ENCODE assay signal across 9 cellular contexts in the genomic region with DNA sequence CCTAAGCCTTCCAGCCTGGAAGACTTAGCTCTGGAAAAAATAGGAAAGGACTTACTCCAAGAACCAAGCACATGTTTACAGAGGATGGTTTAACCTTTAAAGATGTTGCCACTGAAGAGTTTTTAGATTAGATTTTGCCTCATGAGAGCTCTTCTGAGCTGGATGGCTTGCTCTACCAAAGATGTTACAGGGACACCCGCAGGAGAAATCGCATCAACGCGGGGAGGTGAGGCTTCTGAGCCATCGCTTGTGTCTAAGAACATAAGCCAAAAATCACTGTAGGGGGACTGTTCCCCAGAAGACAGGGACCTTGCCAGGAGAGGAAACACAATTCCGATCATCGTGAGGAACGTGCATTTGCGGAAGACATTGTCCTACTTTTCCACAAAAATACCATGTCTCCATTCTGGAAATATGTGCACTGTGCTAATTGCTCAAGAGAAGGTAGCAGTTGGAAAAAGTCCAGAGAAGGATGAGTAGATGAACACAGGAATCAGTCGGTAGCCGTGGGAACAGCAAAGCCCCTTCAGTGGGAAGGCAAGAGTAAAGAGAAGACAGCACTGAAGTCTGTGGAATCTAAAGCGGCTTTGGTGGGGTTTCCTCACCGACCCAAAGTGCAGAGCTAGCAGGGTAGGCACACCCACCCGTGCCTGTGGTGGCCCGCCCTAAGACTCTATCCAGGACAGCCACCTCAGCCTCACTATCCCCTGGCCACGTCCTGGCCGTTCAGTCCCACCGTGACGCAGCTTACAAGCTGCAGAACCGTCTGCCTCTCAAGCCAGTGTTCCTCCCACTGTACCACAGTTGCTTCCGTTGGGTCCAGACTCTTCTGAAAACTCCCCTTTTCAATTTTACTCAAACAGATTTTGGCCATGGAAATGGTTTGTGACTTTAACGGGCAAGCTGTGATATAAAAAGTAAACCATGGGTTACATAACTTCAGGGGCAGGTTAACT.
DNase-seq lines count a peak whose midpoint lies in the region; ATAC-seq and TF ChIP-seq lines count a peak whose summit lies in the region.
"Had no signal": no experiment of that assay in that cellular context is flagged by ENCODE, and none has a peak within 500 bp of the region (broad histone marks: within the 10 kb centered on the region; RNA-seq: fewer than 3 reads in every experiment).

No MANE protein-coding gene starts in this region.

- no peaks in the 10 kb centered on the region for H3K27me3 ChIP-seq in Peyer's patch

- H3K27ac ChIP-seq in Peyer's patch = peak overlapping the region in 3 of 4 donors; percentile 8 to 12 (median 11)

- H3K4me3 ChIP-seq in Peyer's patch (no peak overlapping the region), fibroblast of villous mesenchyme (ENCODE audit: low read depth, low read length) (no peak overlapping the region)
- H3K4me3 ChIP-seq: A549 had no signal

- peak; percentile 71 for DNase-seq in NCI-H82 (lab: John Stamatoyannopoulos, UW)
- no peak for DNase-seq in NCI-H82 treated with DMSO at 0.1 percent for 48 hours (lab: John Stamatoyannopoulos, UW; ENCODE audit: unreplicated experiment)
- no peak for DNase-seq in Peyer's patch
- peak; percentile 20 for DNase-seq in fibroblast of villous mesenchyme (ENCODE audit: low read depth)
- peak in 1 of 2 donors; percentile 10 for DNase-seq in stimulated activated naive CD8-positive, alpha-beta T cell treated with anti-CD3 and anti-CD28 coated beads, Interleukin-15, amount 100 ng/mL, for 72 hours
- no peak for DNase-seq in glomerular visceral epithelial cell (ENCODE audit: extremely low spot score)

- ATAC-seq in stimulated activated naive CD8-positive, alpha-beta T cell treated with anti-CD3 and anti-CD28 coated beads, Interleukin-15, amount 100 ng/mL, for 72 hours = peak; percentile 47
- ATAC-seq in GM21737 (IDR thresholded peaks at IDR 0.05; ENCODE audit: unreplicated experiment) (no peak), HG03342 (IDR thresholded peaks at IDR 0.05; ENCODE audit: unreplicated experiment) (no peak)

- H3K9me3 Mint-ChIP-seq in stimulated activated naive CD8-positive, alpha-beta T cell treated with anti-CD3 and anti-CD28 coated beads, Interleukin-15, amount 100 ng/mL, for 72 hours = no peaks in the 10 kb centered on the region

- peak overlapping the region; percentile 50 to 94 for H3K27ac Mint-ChIP-seq in stimulated activated naive CD8-positive, alpha-beta T cell treated with anti-CD3 and anti-CD28 coated beads, Interleukin-15, amount 100 ng/mL, for 72 hours

- H3K9me3 ChIP-seq in Peyer's patch = no peaks in the 10 kb centered on the region
- H3K9me3 ChIP-seq: A549 had no signal

- H3K4me1 Mint-ChIP-seq in stimulated activated naive CD8-positive, alpha-beta T cell treated with anti-CD3 and anti-CD28 coated beads, Interleukin-15, amount 100 ng/mL, for 72 hours = peaks cover 38% of the 10 kb centered on the region

- no peaks in the 10 kb centered on the region for H3K36me3 ChIP-seq in Peyer's patch

- no peaks in the 10 kb centered on the region for H3K27me3 Mint-ChIP-seq in stimulated activated naive CD8-positive, alpha-beta T cell treated with anti-CD3 and anti-CD28 coated beads, Interleukin-15, amount 100 ng/mL, for 72 hours

- H3K4me3 Mint-ChIP-seq in stimulated activated naive CD8-positive, alpha-beta T cell treated with anti-CD3 and anti-CD28 coated beads, Interleukin-15, amount 100 ng/mL, for 72 hours = peak overlapping the region; percentile 57 to 70

- TF ChIP-seq POLR2A in Peyer's patch (IDR thresholded peaks at IDR 0.05) = no peak

- no peaks in the 10 kb centered on the region for H3K4me1 ChIP-seq in Peyer's patch
- H3K4me1 ChIP-seq: A549 had no signal

- TF ChIP-seq CTCF in Peyer's patch (IDR thresholded peaks at IDR 0.05) (no peak), fibroblast of villous mesenchyme (IDR thresholded peaks at IDR 0.05; ENCODE audit: insufficient read depth, low read depth, low read length) (no peak)

Comparison
In these comparisons a context has a peak if more than half of its experiments do, and no peak if none do; other contexts are left out.
1. DNase-seq: peak in NCI-H82 (single experiment) and fibroblast of villous mesenchyme (single experiment); none in NCI-H82 treated with DMSO at 0.1 percent for 48 hours (single experiment), Peyer's patch (0 of 3) and glomerular visceral epithelial cell (single experiment).